14 cellular contexts compared by ENCODE assay signal in genomic region chr20:36832791-36833190, GRCh38. TPM values are rescaled to one million over a fixed set of nuclear protein-coding genes. Genes with fewer than 3 reads are reported as not detected.
DNase-seq lines count a peak whose midpoint lies in the region; ATAC-seq and TF ChIP-seq lines count a peak whose summit lies in the region.
"Had no signal": no experiment of that assay in that cellular context is flagged by ENCODE, and none has a peak within 500 bp of the region (broad histone marks: within the 10 kb centered on the region; RNA-seq: fewer than 3 reads in every experiment).

No MANE protein-coding gene starts in this region.

- H4K20me1 ChIP-seq in PC-9 (ENCODE audit: insufficient read depth), result no peaks in the 10 kb centered on the region

- TF ChIP-seq POLR2A in heart left ventricle (IDR thresholded peaks at IDR 0.05) (no peak), esophagus squamous epithelium (IDR thresholded peaks at IDR 0.05) (no peak), prostate gland (IDR thresholded peaks at IDR 0.05) (no peak), vagina (IDR thresholded peaks at IDR 0.05) (no peak)

- no peaks in the 10 kb centered on the region for H3K79me2 ChIP-seq in PC-9 (ENCODE audit: low read depth)

- H3K36me3 ChIP-seq in heart left ventricle (peaks cover 0 to 30% (median 20%) of the 10 kb centered on the region in 9 donors), esophagus squamous epithelium (peaks cover 8 to 32% (median 11%) of the 10 kb centered on the region in 3 donors), prostate gland (peaks cover 0 to 11% of the 10 kb centered on the region in 2 donors), vagina (peaks cover 0 to 15% of the 10 kb centered on the region in 2 donors), PC-9 (ENCODE audit: low read depth) (no peaks in the 10 kb centered on the region)

- intact Hi-C loops in heart left ventricle (cut with DNase I) (loop anchor here in 1 of 10 donors (2.0 kb wide), 1 partner anchor 28 kb away; no protein-coding TSS in a partner anchor), left ventricle myocardium superior (cut with micrococcal nuclease) (no loop called here), esophagus squamous epithelium (cut with DNase I) (no loop called here), prostate gland (cut with DNase I) (no loop called here), vagina (cut with DNase I) (loop anchor here (5.0 kb wide), 1 partner anchor 60 kb away; the partner anchor contains the start of gene DSN1), PC-9 (cut with micrococcal nuclease; ENCODE audit: unreplicated experiment) (no loop called here)

- H3K9me3 ChIP-seq in heart left ventricle, result no peaks in the 10 kb centered on the region
- no peaks in the 10 kb centered on the region for H3K9me3 ChIP-seq in esophagus squamous epithelium
- H3K9me3 ChIP-seq in prostate gland, result no peaks in the 10 kb centered on the region
- no peaks in the 10 kb centered on the region for H3K9me3 ChIP-seq in vagina
- H3K9me3 ChIP-seq in PC-9 (ENCODE audit: insufficient read depth, low read depth), result no peaks in the 10 kb centered on the region

- peaks cover 47% of the 10 kb centered on the region for H3K4me1 Mint-ChIP-seq in activated CD8-positive, alpha-beta T cell treated with anti-CD3 and anti-CD28 coated beads, Interleukin-2, amount 10 ng/mL, durations not matched to agents 7 days and 5 days (ENCODE audit: low read depth)

- H3K4me3 ChIP-seq in heart left ventricle (no peak overlapping the region), esophagus squamous epithelium (no peak overlapping the region), prostate gland (no peak overlapping the region), vagina (no peak overlapping the region), PC-9 (no peak overlapping the region)

- TF ChIP-seq CTCF in heart left ventricle (IDR thresholded peaks at IDR 0.05), result no peak
- no peak for TF ChIP-seq CTCF in esophagus squamous epithelium (IDR thresholded peaks at IDR 0.05)
- TF ChIP-seq CTCF in prostate gland (IDR thresholded peaks at IDR 0.05), result no peak
- no peak for TF ChIP-seq CTCF in vagina (IDR thresholded peaks at IDR 0.05)
- no peak for TF ChIP-seq CTCF in PC-9 (conservative IDR thresholded peaks at IDR 0.05)

- peak overlapping the region; percentile 48 to 95 (median 86) for H3K27ac ChIP-seq in heart left ventricle
- H3K27ac ChIP-seq in esophagus squamous epithelium, result peak overlapping the region; percentile 67 to 93 (median 88)
- peak overlapping the region; percentile 66 to 67 for H3K27ac ChIP-seq in prostate gland
- peak overlapping the region; percentile 91 for H3K27ac ChIP-seq in vagina
- H3K27ac ChIP-seq in PC-9, result no peak overlapping the region

- no peaks in the 10 kb centered on the region for H3K27me3 ChIP-seq in heart left ventricle
- no peaks in the 10 kb centered on the region for H3K27me3 ChIP-seq in esophagus squamous epithelium
- no peaks in the 10 kb centered on the region for H3K27me3 ChIP-seq in prostate gland (replicated peaks; ENCODE audit: insufficient read depth)
- H3K27me3 ChIP-seq in vagina, result no peaks in the 10 kb centered on the region
- no peaks in the 10 kb centered on the region for H3K27me3 ChIP-seq in PC-9 (ENCODE audit: insufficient read depth, low read depth)

- no TSS peak for BruUV-seq in PC-9 (replicated peaks; lab: Mats Ljungman, UMichigan)

- CTCF ChIA-PET in PC-9 (lab: Charles Lee), result no interaction called here
- CTCF ChIA-PET in activated CD8-positive, alpha-beta T cell treated with anti-CD3 and anti-CD28 coated beads, Interleukin-2, amount 10 ng/mL, durations not matched to agents 7 days and 5 days (lab: Charles Lee), result interaction anchor here (0.8 kb wide), 1 partner anchor 24 kb away, joined by 3 read pairs; no protein-coding TSS in a partner anchor

- H2AFZ ChIP-seq in PC-9, result no peak overlapping the region

- peak in 1 of 5 donors; percentile 23 for DNase-seq in heart left ventricle
- DNase-seq in left ventricle myocardium superior, result no peak
- DNase-seq in esophagus squamous epithelium (lab: John Stamatoyannopoulos, UW), result no peak
- no peak for DNase-seq in prostate gland (ENCODE audit: low spot score)
- DNase-seq in vagina (ENCODE audit: extremely low spot score in 2 of 2), result no peak
- no peak for DNase-seq in PC-9
- DNase-seq in activated CD8-positive, alpha-beta T cell treated with anti-CD3 and anti-CD28 coated beads, Interleukin-2, amount 10 ng/mL, durations not matched to agents 7 days and 5 days, result no peak
- DNase-seq: ACHN, activated gamma-delta T cell, foreskin melanocyte, MM.1S, OCI-M1, T-helper 17 cell had no signal

- H3F3A ChIP-seq in PC-9 (ENCODE audit: insufficient read depth, low read depth), result no peaks in the 10 kb centered on the region

- no peaks in the 10 kb centered on the region for H3K9me2 ChIP-seq in PC-9 (ENCODE audit: insufficient read depth)

- no peaks in the 10 kb centered on the region for H3K9me3 Mint-ChIP-seq in activated CD8-positive, alpha-beta T cell treated with anti-CD3 and anti-CD28 coated beads, Interleukin-2, amount 10 ng/mL, durations not matched to agents 7 days and 5 days (ENCODE audit: insufficient read depth)

- no peak overlapping the region for H3K27ac Mint-ChIP-seq in activated CD8-positive, alpha-beta T cell treated with anti-CD3 and anti-CD28 coated beads, Interleukin-2, amount 10 ng/mL, durations not matched to agents 7 days and 5 days
- H3K27ac Mint-ChIP-seq: T-helper 17 cell had no signal

- H3K4me1 ChIP-seq in heart left ventricle, result peaks cover 11 to 90% (median 70%) of the 10 kb centered on the region in 12 donors
- peaks cover 38 to 94% (median 62%) of the 10 kb centered on the region in 3 donors for H3K4me1 ChIP-seq in esophagus squamous epithelium
- H3K4me1 ChIP-seq in prostate gland (replicated peaks), result peaks cover 4% of the 10 kb centered on the region
- H3K4me1 ChIP-seq in vagina, result peaks cover 68% of the 10 kb centered on the region
- peaks cover 18% of the 10 kb centered on the region for H3K4me1 ChIP-seq in PC-9 (replicated peaks; ENCODE audit: insufficient read depth)

- no peaks in the 10 kb centered on the region for H3K36me3 Mint-ChIP-seq in activated CD8-positive, alpha-beta T cell treated with anti-CD3 and anti-CD28 coated beads, Interleukin-2, amount 10 ng/mL, durations not matched to agents 7 days and 5 days (ENCODE audit: low read depth)

- no peak overlapping the region for H3K4me3 Mint-ChIP-seq in activated CD8-positive, alpha-beta T cell treated with anti-CD3 and anti-CD28 coated beads, Interleukin-2, amount 10 ng/mL, durations not matched to agents 7 days and 5 days
- H3K4me3 Mint-ChIP-seq: T-helper 17 cell had no signal

- POLR2A ChIA-PET in PC-9 (lab: Charles Lee; ENCODE audit: unreplicated experiment), result no interaction called here
- POLR2A ChIA-PET in activated CD8-positive, alpha-beta T cell treated with anti-CD3 and anti-CD28 coated beads, Interleukin-2, amount 10 ng/mL, durations not matched to agents 7 days and 5 days (lab: Charles Lee), result no interaction called here

- no peak for ATAC-seq in heart left ventricle
- no peak for ATAC-seq in left ventricle myocardium superior
- ATAC-seq in HG02588 (IDR thresholded peaks at IDR 0.05; ENCODE audit: unreplicated experiment), result no peak
- ATAC-seq in activated CD8-positive, alpha-beta T cell treated with anti-CD3 and anti-CD28 coated beads, Interleukin-2, amount 10 ng/mL, durations not matched to agents 7 days and 5 days, result no peak
- ATAC-seq: T-helper 17 cell had no signal

- WGBS in heart left ventricle, 4 donors, result 48 to 58% (median 52%) methylated on average over 7 of the region's 7 CpGs
- 55 to 64% methylated on average over 5 to 6 of the region's 7 CpGs for WGBS in esophagus squamous epithelium, 2 donors
- WGBS in prostate gland, result 62% methylated on average over 7 of the region's 7 CpGs

- H3K4me2 ChIP-seq in PC-9, result no peak overlapping the region

- H3K27me3 Mint-ChIP-seq in activated CD8-positive, alpha-beta T cell treated with anti-CD3 and anti-CD28 coated beads, Interleukin-2, amount 10 ng/mL, durations not matched to agents 7 days and 5 days (ENCODE audit: low read depth), result no peaks in the 10 kb centered on the region
- H3K27me3 Mint-ChIP-seq: T-helper 17 cell had no signal

RNA-seq across cellular contexts. Expression of gene TLDC2, which starts 43.1 kb away (rescaled TPM):
- total RNA-seq in heart left ventricle, result not detected
- polyA plus RNA-seq in heart left ventricle, result under 1 TPM in 1 of 2 donors, not detected in 1; 0.15 TPM
- total RNA-seq in left ventricle myocardium superior, result not detected
- 1 to 10 TPM in 1 of 4 donors, under 1 TPM in 1, not detected in 2; 0.53 to 1.1 TPM for total RNA-seq in esophagus squamous epithelium
- 1 to 10 TPM in 1 of 2 donors, under 1 TPM in 1; 0.14 to 1.3 TPM for total RNA-seq in prostate gland
- total RNA-seq in vagina, result 3.9 TPM
- total RNA-seq in PC-9 (2021), result not detected in 2 replicates
- not detected for total RNA-seq in activated CD8-positive, alpha-beta T cell treated with anti-CD3 and anti-CD28 coated beads, Interleukin-2, amount 10 ng/mL, durations not matched to agents 7 days and 5 days
- total RNA-seq: T-helper 17 cell had no signal

RNA-seq across cellular contexts. Expression of gene DSN1, which starts 59.2 kb away (rescaled TPM):
- total RNA-seq in heart left ventricle (1 to 10 TPM; 3.7 to 6.2 (median 4.9) TPM), left ventricle myocardium superior (4.5 TPM), esophagus squamous epithelium (10 to 100 TPM in 2 of 4 donors, 1 to 10 TPM in 2; 6.9 to 13.0 (median 9.7) TPM), prostate gland (10 to 100 TPM; 13.0 to 17.1 TPM), vagina (4.7 TPM), PC-9 (2021) (29.2 and 32.4 TPM in 2 replicates)
- 1 to 10 TPM; 3.2 to 7.0 TPM for polyA plus RNA-seq in heart left ventricle
- 10 to 100 TPM; 40.2 to 41.8 TPM for total RNA-seq in activated CD8-positive, alpha-beta T cell treated with anti-CD3 and anti-CD28 coated beads, Interleukin-2, amount 10 ng/mL, durations not matched to agents 7 days and 5 days
